19 cellular contexts compared by ENCODE assay signal in genomic region chr7:141619745-141620144, GRCh38.
DNase-seq lines count a peak whose midpoint lies in the region; ATAC-seq, FAIRE-seq and TF ChIP-seq lines count a peak whose summit lies in the region.
"Had no signal": no experiment of that assay in that cellular context is flagged by ENCODE, and none has a peak within 500 bp of the region (broad histone marks: within the 10 kb centered on the region; RNA-seq: fewer than 3 reads in every experiment).

No MANE protein-coding gene starts in this region.

- POLR2A ChIA-PET in endothelial cell of umbilical vein (lab: Charles Lee), result no interaction called here

- no peaks in the 10 kb centered on the region for H3K27me3 ChIP-seq in endothelial cell of umbilical vein (ENCODE audit: control insufficient read depth in 2 of 2, insufficient read depth in 2 of 2, low read length in 2 of 2)
- H3K27me3 ChIP-seq: BLaER1 had no signal

- H3K9ac ChIP-seq in endothelial cell of umbilical vein (replicated peaks; ENCODE audit: extremely low read depth, insufficient read depth, low read length), result no peak overlapping the region
- H3K9ac ChIP-seq: BLaER1 had no signal

- H3K4me2 ChIP-seq in endothelial cell of umbilical vein (ENCODE audit: insufficient read depth, low read length), result no peak overlapping the region
- H3K4me2 ChIP-seq: BLaER1 had no signal

- H3K79me2 ChIP-seq in endothelial cell of umbilical vein (ENCODE audit: control insufficient read depth, insufficient read depth, low read length), result no peaks in the 10 kb centered on the region

- no peaks in the 10 kb centered on the region for H3K9me1 ChIP-seq in endothelial cell of umbilical vein (replicated peaks; ENCODE audit: control insufficient read depth, extremely low read depth, insufficient read depth, low read length)

- dilution Hi-C loops in endothelial cell of umbilical vein (cut with MboI; ENCODE audit: extremely low pct_ligation_motif_present, low sequenced_read_pairs), result no loop called here

- no peaks in the 10 kb centered on the region for H3K9me3 ChIP-seq in endothelial cell of umbilical vein (replicated peaks; ENCODE audit: control insufficient read depth, insufficient read depth, low read length)

- TF ChIP-seq CTCF in endothelial cell of umbilical vein (IDR thresholded peaks at IDR 0.05; ENCODE audit: extremely low read depth in 1 of 2, insufficient read depth in 1 of 2, low read depth in 1 of 2, low read length in 2 of 2), result no peak

- H3K4me1 ChIP-seq in endothelial cell of umbilical vein (ENCODE audit: control insufficient read depth, extremely low read depth, insufficient read depth, low read length), result no peaks in the 10 kb centered on the region
- H3K4me1 ChIP-seq: BLaER1 had no signal

- no peaks in the 10 kb centered on the region for H4K20me1 ChIP-seq in endothelial cell of umbilical vein (replicated peaks; ENCODE audit: control insufficient read depth, extremely low read depth, insufficient read depth, low read length)
- H4K20me1 ChIP-seq: BLaER1 had no signal

- H3K36me3 ChIP-seq in endothelial cell of umbilical vein (ENCODE audit: control insufficient read depth in 2 of 2, extremely low read depth in 1 of 2, insufficient read depth in 2 of 2, low read length in 2 of 2), result peaks cover 5 to 9% of the 10 kb centered on the region in 2 experiments

- intact Hi-C loops in endothelial cell of umbilical vein (cut with micrococcal nuclease), result no loop called here

- H3K4me3 ChIP-seq in endothelial cell of umbilical vein (replicated peaks in 1 of 3; ENCODE audit: insufficient read depth in 1 of 3, low read depth in 1 of 3, low read length in 3 of 3), result no peak overlapping the region
- H3K4me3 ChIP-seq: BLaER1 had no signal

- BruUV-seq in endothelial cell of umbilical vein (replicated peaks; lab: Mats Ljungman, UMichigan), result no TSS peak

- ATAC-seq in GM19351 (IDR thresholded peaks at IDR 0.05; ENCODE audit: unreplicated experiment), result no peak
- ATAC-seq: HepG2 had no signal

- peak; percentile 3 for DNase-seq in NCI-H1105 treated with DMSO at 0.1 percent for 48 hours (lab: John Stamatoyannopoulos, UW)
- no peak for DNase-seq in NCI-H1105 (lab: John Stamatoyannopoulos, UW)
- peak; percentile 4 for DNase-seq in COR-L47 (lab: John Stamatoyannopoulos, UW)
- DNase-seq in NCI-H2029 treated with DMSO at 0.1 percent for 48 hours (lab: John Stamatoyannopoulos, UW), result peak; percentile 3
- DNase-seq in endothelial cell of umbilical vein (ENCODE audit: low read depth, low spot score), result peak; percentile 5
- no peak for DNase-seq in NK-92 (lab: John Stamatoyannopoulos, UW; ENCODE audit: unreplicated experiment)
- DNase-seq: 8988T; AML-193; CD8-positive, alpha-beta memory T cell; DMS 273 treated with DMSO at 0.1 percent for 48 hours; DND-41; GDM1; HCEC 1CT had no signal

- H2AFZ ChIP-seq in endothelial cell of umbilical vein (ENCODE audit: low read depth, low read length), result no peak overlapping the region

- no peak for FAIRE-seq in endothelial cell of umbilical vein (lab: Jason Lieb, UNC)
- FAIRE-seq: GM12892, H1, HepG2, HTR-8/SVneo had no signal

- H3K27ac ChIP-seq in endothelial cell of umbilical vein (ENCODE audit: insufficient read depth, low read depth, low read length), result no peak overlapping the region
- H3K27ac ChIP-seq: BLaER1 had no signal

- TF ChIP-seq POLR2A in endothelial cell of umbilical vein (IDR thresholded peaks at IDR 0.05; ENCODE audit: low read depth, low read length), result no peak

- CTCF ChIA-PET in endothelial cell of umbilical vein (lab: Charles Lee), result interaction anchor here (2.5 kb wide), 1 partner anchor 30 kb away, joined by 7 read pairs; no protein-coding TSS in a partner anchor

TF ChIP-seq in endothelial cell of umbilical vein, 7 proteins besides CTCF, POLR2A, EP300 and RAD21:
- TF ChIP-seq POLR2AphosphoS5 (IDR thresholded peaks at IDR 0.05; ENCODE audit: insufficient read depth, low read depth, low read length), result no peak
- TF ChIP-seq GATA2 (IDR thresholded peaks at IDR 0.05; ENCODE audit: insufficient read depth, insufficient read length, low read depth, low read length), result no peak
- no peak for TF ChIP-seq MAX (IDR thresholded peaks at IDR 0.05; ENCODE audit: insufficient read depth, insufficient read length)
- no peak for TF ChIP-seq EZH2 (IDR thresholded peaks at IDR 0.05; ENCODE audit: borderline replicate concordance, low read depth, low read length, severe bottlenecking)
- no peak for TF ChIP-seq FOS (IDR thresholded peaks at IDR 0.05; ENCODE audit: borderline replicate concordance, insufficient read depth, low read length)
- TF ChIP-seq JUN (IDR thresholded peaks at IDR 0.05; ENCODE audit: borderline replicate concordance, insufficient read depth, insufficient read length, low read depth), result no peak
- no peak for TF ChIP-seq MYC (IDR thresholded peaks at IDR 0.05; ENCODE audit: low read depth, low read length)
TF ChIP-seq in endothelial cell of umbilical vein: peak in this region for 0.

Comparison
In these comparisons a context has a peak if more than half of its experiments do, and no peak if none do; other contexts are left out.
1. DNase-seq: peak in NCI-H1105 treated with DMSO at 0.1 percent for 48 hours (single experiment), COR-L47 (single experiment), NCI-H2029 treated with DMSO at 0.1 percent for 48 hours (single experiment) and endothelial cell of umbilical vein (single experiment); none in NCI-H1105 (single experiment) and NK-92 (single experiment).